ENCODE assay signal across 8 cellular contexts in the genomic region with DNA sequence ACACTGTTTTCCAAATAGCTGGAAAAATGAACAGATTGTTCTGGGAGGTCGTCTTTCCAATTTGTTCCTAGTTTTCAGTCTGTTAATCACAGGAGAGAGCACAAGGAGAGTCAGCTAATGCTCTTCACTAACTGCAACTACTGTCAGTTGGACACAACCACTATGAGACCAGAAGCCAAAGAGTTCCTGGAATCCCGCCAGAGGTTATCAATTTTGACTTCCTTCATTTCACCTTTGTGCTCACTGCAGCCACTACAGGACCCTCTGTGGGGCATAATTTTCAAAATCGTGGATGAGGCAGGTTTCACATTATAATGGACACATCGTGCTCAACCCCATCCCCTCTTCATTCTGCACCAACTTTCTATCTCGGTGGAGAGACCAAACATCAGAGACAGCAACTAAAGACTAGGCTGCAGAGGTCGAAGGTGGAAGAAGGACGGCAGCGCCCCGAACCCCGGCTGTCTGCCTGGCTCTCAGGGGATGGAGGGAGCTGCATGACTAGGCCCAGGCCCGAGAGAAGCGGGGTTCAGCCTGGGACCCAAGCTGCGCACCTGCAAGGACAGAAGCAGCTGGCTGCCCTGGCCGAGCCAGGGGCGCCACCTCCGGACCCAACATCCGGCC. TPM values are rescaled to one million over a fixed set of nuclear protein-coding genes. Genes with fewer than 3 reads are reported as not detected.
A peak's percentile ranks its signal among the peaks of the same experiment; 100 is the strongest.
DNase-seq lines count a peak whose midpoint lies in the region; ATAC-seq, FAIRE-seq and TF ChIP-seq lines count a peak whose summit lies in the region.

No MANE protein-coding gene starts in this region.

- H3K4me3 ChIP-seq in Panc1 (ENCODE audit: low read depth in 2 of 2, low read length in 2 of 2) (peak overlapping the region; percentile 87 to 97), endothelial cell of umbilical vein (replicated peaks in 1 of 3; ENCODE audit: insufficient read depth in 1 of 3, low read depth in 1 of 3, low read length in 3 of 3) (peak overlapping the region; percentile 46 to 59 (median 53)), parathyroid adenoma (ENCODE audit: low read depth, low read length) (peak overlapping the region; percentile 84)

- TF ChIP-seq POLR2A in endothelial cell of umbilical vein (IDR thresholded peaks at IDR 0.05; ENCODE audit: low read depth, low read length), result no peak

- H3K27ac ChIP-seq in Panc1 (ENCODE audit: low read length) (peak overlapping the region; percentile 94), endothelial cell of umbilical vein (ENCODE audit: insufficient read depth, low read depth, low read length) (peak overlapping the region; percentile 65), parathyroid adenoma (peak overlapping the region; percentile 92)

- H3K9me3 ChIP-seq in Panc1 (ENCODE audit: control insufficient read depth, insufficient read depth, low read depth, low read length) (no peaks in the 10 kb centered on the region), endothelial cell of umbilical vein (replicated peaks; ENCODE audit: control insufficient read depth, insufficient read depth, low read length) (no peaks in the 10 kb centered on the region), parathyroid adenoma (ENCODE audit: control insufficient read depth, low read length) (no peaks in the 10 kb centered on the region)

- FAIRE-seq in endothelial cell of umbilical vein (lab: Jason Lieb, UNC), result no peak

- ATAC-seq in Panc1 (no peak), HG02970 (IDR thresholded peaks at IDR 0.05; ENCODE audit: low FRiP score, unreplicated experiment) (no peak)

- DNase-seq in NCI-H510A treated with DMSO at 0.1 percent for 48 hours (lab: John Stamatoyannopoulos, UW), result peak; percentile 97
- no peak for DNase-seq in NCI-H510A (lab: John Stamatoyannopoulos, UW)
- no peak for DNase-seq in Panc1 (ENCODE audit: low read depth, low spot score)
- DNase-seq in endothelial cell of umbilical vein (ENCODE audit: low read depth, low spot score), result no peak
- no peak for DNase-seq in NCI-H1436 treated with DMSO at 0.1 percent for 48 hours (lab: John Stamatoyannopoulos, UW)
- no peak for DNase-seq in SKM-1 (lab: John Stamatoyannopoulos, UW; ENCODE audit: unreplicated experiment)

- POLR2A ChIA-PET in Panc1 (lab: Charles Lee) (interaction anchor here (0.6 kb wide), 1 partner anchor 41 kb away, joined by 8 read pairs; no protein-coding TSS in a partner anchor), endothelial cell of umbilical vein (lab: Charles Lee) (interaction anchor here (2.3 kb wide), 1 partner anchor 105 kb away, joined by 15 read pairs; no protein-coding TSS in a partner anchor)

- H4K20me1 ChIP-seq in endothelial cell of umbilical vein (replicated peaks; ENCODE audit: control insufficient read depth, extremely low read depth, insufficient read depth, low read length), result no peaks in the 10 kb centered on the region

- no peak for TF ChIP-seq CTCF in Panc1 (IDR thresholded peaks at IDR 0.05)
- TF ChIP-seq CTCF in endothelial cell of umbilical vein (IDR thresholded peaks at IDR 0.05; ENCODE audit: extremely low read depth in 1 of 2, insufficient read depth in 1 of 2, low read depth in 1 of 2, low read length in 2 of 2), result no peak
- TF ChIP-seq CTCF in parathyroid adenoma (IDR thresholded peaks at IDR 0.05), result no peak

- H2AFZ ChIP-seq in endothelial cell of umbilical vein (ENCODE audit: low read depth, low read length) (peak overlapping the region; percentile 73), parathyroid adenoma (peak overlapping the region; percentile 89)

- BruUV-seq in Panc1 (replicated peaks; lab: Mats Ljungman, UMichigan) (TSS peak; percentile 62), endothelial cell of umbilical vein (replicated peaks; lab: Mats Ljungman, UMichigan) (TSS peak; percentile 27)

- CTCF ChIA-PET in Panc1 (lab: Charles Lee) (interaction anchor here (1.4 kb wide), 1 partner anchor 106 kb away, joined by 6 read pairs; no protein-coding TSS in a partner anchor), endothelial cell of umbilical vein (lab: Charles Lee) (interaction anchor here (1.6 to 8.5 kb wide), 3 partner anchors 8 to 104 kb away, joined by 9 to 155 read pairs (median 10); no protein-coding TSS in a partner anchor)

- no peaks in the 10 kb centered on the region for H3K9me1 ChIP-seq in endothelial cell of umbilical vein (replicated peaks; ENCODE audit: control insufficient read depth, extremely low read depth, insufficient read depth, low read length)

- H3K9ac ChIP-seq in endothelial cell of umbilical vein (replicated peaks; ENCODE audit: extremely low read depth, insufficient read depth, low read length) (peak overlapping the region; percentile 74), parathyroid adenoma (peak overlapping the region; percentile 80)

- peaks cover 13% of the 10 kb centered on the region for H3K79me2 ChIP-seq in endothelial cell of umbilical vein (ENCODE audit: control insufficient read depth, insufficient read depth, low read length)
- H3K79me2 ChIP-seq in parathyroid adenoma, result peaks cover 5% of the 10 kb centered on the region

- H3K4me2 ChIP-seq in endothelial cell of umbilical vein (ENCODE audit: insufficient read depth, low read length), result peak overlapping the region; percentile 93
- H3K4me2 ChIP-seq in parathyroid adenoma (ENCODE audit: low read length), result peak overlapping the region; percentile 95

- intact Hi-C loops in Panc1 (cut with micrococcal nuclease; ENCODE audit: unreplicated experiment) (no loop called here), endothelial cell of umbilical vein (cut with micrococcal nuclease) (loop anchor here (1.0 to 10.0 kb wide), 4 partner anchors 50 to 364 kb away; partner anchors contain the start of gene SFPQ)

- in situ Hi-C loops in Panc1 (cut with HindIII; ENCODE audit: low pct_unique_long_range_greater_than_20kb, low sequenced_read_pairs), result no loop called here

- peaks cover 8% of the 10 kb centered on the region; the same call in 1 of the 2 replicates for H3K36me3 ChIP-seq in Panc1 (ENCODE audit: control insufficient read depth, insufficient read depth, low read length)
- H3K36me3 ChIP-seq in endothelial cell of umbilical vein (ENCODE audit: control insufficient read depth in 2 of 2, extremely low read depth in 1 of 2, insufficient read depth in 2 of 2, low read length in 2 of 2), result no peaks in the 10 kb centered on the region
- no peaks in the 10 kb centered on the region for H3K36me3 ChIP-seq in parathyroid adenoma (ENCODE audit: control insufficient read depth, insufficient read depth, low read length)

- dilution Hi-C loops in endothelial cell of umbilical vein (cut with MboI; ENCODE audit: extremely low pct_ligation_motif_present, low sequenced_read_pairs), result no loop called here

- H3K4me1 ChIP-seq in Panc1 (ENCODE audit: control insufficient read depth, insufficient read depth, low read length) (peaks cover 32% of the 10 kb centered on the region), endothelial cell of umbilical vein (ENCODE audit: control insufficient read depth, extremely low read depth, insufficient read depth, low read length) (peaks cover 6% of the 10 kb centered on the region), parathyroid adenoma (peaks cover 9% of the 10 kb centered on the region)

- H3K27me3 ChIP-seq in Panc1 (ENCODE audit: control insufficient read depth, insufficient read depth, low read length) (no peaks in the 10 kb centered on the region), endothelial cell of umbilical vein (ENCODE audit: control insufficient read depth in 2 of 2, insufficient read depth in 2 of 2, low read length in 2 of 2) (no peaks in the 10 kb centered on the region), parathyroid adenoma (ENCODE audit: control insufficient read depth, insufficient read depth, low read length) (no peaks in the 10 kb centered on the region)

TF ChIP-seq in endothelial cell of umbilical vein, 7 proteins besides CTCF, POLR2A, EP300 and RAD21 (continues in another document):
- TF ChIP-seq GATA2 (IDR thresholded peaks at IDR 0.05; ENCODE audit: insufficient read depth, insufficient read length, low read depth, low read length) (no peak), POLR2AphosphoS5 (IDR thresholded peaks at IDR 0.05; ENCODE audit: insufficient read depth, low read depth, low read length) (no peak), JUN (IDR thresholded peaks at IDR 0.05; ENCODE audit: borderline replicate concordance, insufficient read depth, insufficient read length, low read depth) (no peak)

RNA-seq across cellular contexts. Expression of gene KIAA0319L, which starts 0.6 kb away (rescaled TPM):
- total RNA-seq in Panc1 (2021; ENCODE audit: unreplicated experiment) (60.0 TPM), endothelial cell of umbilical vein (43.4 and 45.3 TPM in 2 replicates)
- polyA plus RNA-seq in Panc1 (2012; ENCODE audit: insufficient read length), result 42.7 TPM
- 31.2 and 31.4 TPM in 2 replicates for polyA plus RNA-seq in endothelial cell of umbilical vein
- polyA plus RNA-seq in endothelial cell of umbilical vein (2011; cell fraction: cytosol; rRNA removed), result 31.8 and 34.4 TPM in 2 replicates
- polyA plus RNA-seq in endothelial cell of umbilical vein (2011; cell fraction: nucleus; rRNA removed), result 69.8 and 73.4 TPM in 2 replicates
- polyA plus RNA-seq in endothelial cell of umbilical vein (2012), result 27.3 and 27.8 TPM in 2 replicates
- 79.3 and 86.4 TPM in 2 replicates for polyA minus RNA-seq in endothelial cell of umbilical vein
- polyA minus RNA-seq in endothelial cell of umbilical vein (2011; cell fraction: cytosol; rRNA and poly(A)+ RNA removed), result 19.5 TPM
- 57.3 and 92.4 TPM in 2 replicates for polyA minus RNA-seq in endothelial cell of umbilical vein (2011; cell fraction: nucleus; rRNA and poly(A)+ RNA removed)

RNA-seq across cellular contexts. Expression of gene NCDN, which starts 1.0 kb away (rescaled TPM):
- total RNA-seq in Panc1 (2021; ENCODE audit: unreplicated experiment) (64.1 TPM), endothelial cell of umbilical vein (22.0 and 22.3 TPM in 2 replicates)
- polyA plus RNA-seq in Panc1 (2012; ENCODE audit: insufficient read length), result 75.4 TPM
- polyA plus RNA-seq in endothelial cell of umbilical vein, result 16.7 and 17.3 TPM in 2 replicates
- polyA plus RNA-seq in endothelial cell of umbilical vein (2011; cell fraction: cytosol; rRNA removed), result 12.0 and 15.3 TPM in 2 replicates
- 11.8 and 12.7 TPM in 2 replicates for polyA plus RNA-seq in endothelial cell of umbilical vein (2011; cell fraction: nucleus; rRNA removed)
- polyA plus RNA-seq in endothelial cell of umbilical vein (2012), result 13.5 and 13.9 TPM in 2 replicates
- 10.2 and 12.8 TPM in 2 replicates for polyA minus RNA-seq in endothelial cell of umbilical vein
- polyA minus RNA-seq in endothelial cell of umbilical vein (2011; cell fraction: cytosol; rRNA and poly(A)+ RNA removed), result 13.2 TPM
- polyA minus RNA-seq in endothelial cell of umbilical vein (2011; cell fraction: nucleus; rRNA and poly(A)+ RNA removed), result 7.0 and 12.0 TPM in 2 replicates

RNA-seq across cellular contexts. Expression of gene TFAP2E, which starts 16.5 kb away (rescaled TPM):
- total RNA-seq in Panc1 (2021; ENCODE audit: unreplicated experiment) (3.2 TPM), endothelial cell of umbilical vein (0.18 TPM in 1 of 2 replicates, not detected in the other)
- 2.9 TPM for polyA plus RNA-seq in Panc1 (2012; ENCODE audit: insufficient read length)
- polyA plus RNA-seq in endothelial cell of umbilical vein, result 0.06 TPM in 1 of 2 replicates, not detected in the other
- not detected in 2 replicates for polyA plus RNA-seq in endothelial cell of umbilical vein (2011; cell fraction: cytosol; rRNA removed)
- polyA plus RNA-seq in endothelial cell of umbilical vein (2011; cell fraction: nucleus; rRNA removed), result 0.18 and 0.36 TPM in 2 replicates
- polyA plus RNA-seq in endothelial cell of umbilical vein (2012), result 0.15 TPM in 1 of 2 replicates, not detected in the other
- polyA minus RNA-seq in endothelial cell of umbilical vein, result not detected in 2 replicates
- polyA minus RNA-seq in endothelial cell of umbilical vein (2011; cell fraction: cytosol; rRNA and poly(A)+ RNA removed), result not detected
- polyA minus RNA-seq in endothelial cell of umbilical vein (2011; cell fraction: nucleus; rRNA and poly(A)+ RNA removed), result not detected in 2 replicates
